18 cellular contexts compared by ENCODE assay signal in the genomic region with DNA sequence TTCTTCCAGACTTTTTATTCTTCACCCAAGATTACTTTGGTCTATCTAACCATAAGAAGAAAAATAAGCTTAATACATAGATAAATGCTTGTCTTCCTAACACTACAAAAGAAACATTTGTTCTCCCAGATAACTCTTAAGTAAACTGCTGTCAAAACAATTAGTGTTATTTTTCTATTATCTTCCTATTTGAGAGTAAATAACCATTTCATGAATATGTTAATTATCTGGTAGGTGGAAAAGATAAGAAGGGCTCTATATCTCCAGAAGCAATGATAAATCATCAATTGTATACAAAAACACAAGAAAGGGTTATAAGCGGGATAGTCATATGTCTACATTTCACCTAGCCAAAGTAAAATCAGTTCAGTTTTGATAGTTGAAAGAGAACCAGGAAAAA.
DNase-seq lines count a peak whose midpoint lies in the region; ATAC-seq, FAIRE-seq and TF ChIP-seq lines count a peak whose summit lies in the region.
"Had no signal": no experiment of that assay in that cellular context is flagged by ENCODE, and none has a peak within 500 bp of the region (broad histone marks: within the 10 kb centered on the region; RNA-seq: fewer than 3 reads in every experiment).

No MANE protein-coding gene starts in this region.

- H3K27me3 ChIP-seq in HUES6 (ENCODE audit: control insufficient read depth, insufficient read depth, low read length) (no peaks in the 10 kb centered on the region), iPS-18a (ENCODE audit: control insufficient read depth, insufficient read depth, low read length) (no peaks in the 10 kb centered on the region), ascending aorta (no peaks in the 10 kb centered on the region)

- no peaks in the 10 kb centered on the region for H3K36me3 ChIP-seq in HUES6 (ENCODE audit: control insufficient read depth, insufficient read depth, low read length)
- H3K36me3 ChIP-seq in iPS-18a (ENCODE audit: control insufficient read depth, low read depth, low read length) = no peaks in the 10 kb centered on the region
- H3K36me3 ChIP-seq in ascending aorta = no peaks in the 10 kb centered on the region
- H3K36me3 ChIP-seq: BLaER1 had no signal

- FAIRE-seq in GM19239 (lab: Jason Lieb, UNC) (peak; percentile 28), colon (lab: Jason Lieb, UNC) (peak; percentile 89)

- peaks cover 80% of the 10 kb centered on the region for H3K4me1 ChIP-seq in HUES6 (ENCODE audit: control insufficient read depth, insufficient read depth, low read length)
- H3K4me1 ChIP-seq in iPS-18a (ENCODE audit: control insufficient read depth, low read depth, low read length) = peaks cover 58% of the 10 kb centered on the region
- no peaks in the 10 kb centered on the region for H3K4me1 ChIP-seq in ascending aorta
- H3K4me1 ChIP-seq: A549, BLaER1 had no signal

- H3K27ac ChIP-seq in HUES6 (ENCODE audit: low read depth, low read length) = peak overlapping the region; percentile 80; the same call in 1 of the 2 replicates
- H3K27ac ChIP-seq in iPS-18a (ENCODE audit: low read length) = no peak overlapping the region
- no peak overlapping the region for H3K27ac ChIP-seq in ascending aorta
- H3K27ac ChIP-seq: 22Rv1, A549, BLaER1, HL-60 had no signal

- no peaks in the 10 kb centered on the region for H3K9me3 ChIP-seq in HUES6 (ENCODE audit: control insufficient read depth, insufficient read depth, low read depth, low read length)
- H3K9me3 ChIP-seq in iPS-18a (ENCODE audit: control insufficient read depth, low read depth, low read length) = no peaks in the 10 kb centered on the region
- H3K9me3 ChIP-seq in ascending aorta = no peaks in the 10 kb centered on the region
- H3K9me3 ChIP-seq: A549, BLaER1 had no signal

- no peak for ATAC-seq in GM18907 (IDR thresholded peaks at IDR 0.05; ENCODE audit: unreplicated experiment)
- ATAC-seq in GM21786 (IDR thresholded peaks at IDR 0.05; ENCODE audit: unreplicated experiment) = no peak
- ATAC-seq: A549 had no signal

- H3K9ac ChIP-seq in HUES6 (ENCODE audit: low read length) (peak overlapping the region; percentile 71), iPS-18a (ENCODE audit: low read length) (no peak overlapping the region)
- H3K9ac ChIP-seq: BLaER1 had no signal

- peak overlapping the region; percentile 34; the same call in 1 of the 2 replicates for H3K4me3 ChIP-seq in HUES6 (ENCODE audit: low read depth, low read length)
- H3K4me3 ChIP-seq in iPS-18a (ENCODE audit: low read length) = peak overlapping the region; percentile 15
- no peak overlapping the region for H3K4me3 ChIP-seq in ascending aorta
- H3K4me3 ChIP-seq: A549, BLaER1 had no signal

- intact Hi-C loops in ascending aorta (cut with DNase I) = no loop called here

- TF ChIP-seq CTCF in ascending aorta (IDR thresholded peaks at IDR 0.05) = no peak

- DNase-seq in GM19239 (ENCODE audit: insufficient read length, low spot score) (no peak), ascending aorta (ENCODE audit: low spot score in 2 of 2) (no peak)
- DNase-seq in NK-92 treated with Interleukin-12 subunit alpha and Interleukin-12 subunit beta, amount 100 ng/mL, for 24 hours (lab: John Stamatoyannopoulos, UW) = no peak
- DNase-seq: Calu3; CD4-positive, alpha-beta memory T cell; DMS79 treated with DMSO at 0.1 percent for 48 hours; GF-D8; HCEC 1CT; KG1 had no signal

Comparison
In these comparisons a context has a peak if more than half of its experiments do, and no peak if none do; other contexts are left out.
1. H3K4me3 ChIP-seq: peak in HUES6 (single experiment) and iPS-18a (single experiment); none in ascending aorta (0 of 2).